ENCODE assay signal across 8 cellular contexts in genomic region chr18:12327510-12328178, GRCh38. TPM values are rescaled to one million over a fixed set of nuclear protein-coding genes. Genes with fewer than 3 reads are reported as not detected.
DNase-seq lines count a peak whose midpoint lies in the region; ATAC-seq and TF ChIP-seq lines count a peak whose summit lies in the region.

No MANE protein-coding gene starts in this region.

- intact Hi-C loops in thyroid gland (cut with DNase I) = loop anchor here (5.0 kb wide), 1 partner anchor 40 kb away; no protein-coding TSS in a partner anchor

- DNase-seq in NCI-H2081 (lab: John Stamatoyannopoulos, UW) (peak; percentile 63 to 77), NCI-H2081 treated with DMSO at 0.1 percent for 48 hours (lab: John Stamatoyannopoulos, UW) (no peak), fibroblast of the aortic adventitia (ENCODE audit: low read depth) (peak; percentile 80), omental fat pad (ENCODE audit: low spot score) (peak; percentile 86), thyroid gland (peak; percentile 58 to 72)
- peak; percentile 73 for DNase-seq in activated T-cell treated with anti-CD3 and anti-CD28 coated beads, Interleukin-2, amount 50 U/mL, for 1 hour

- peaks cover 35 to 40% of the 10 kb centered on the region in 2 donors for H3K36me3 ChIP-seq in thyroid gland

- peak; percentile 74 for ATAC-seq in HG03432 (IDR thresholded peaks at IDR 0.05; ENCODE audit: unreplicated experiment)
- ATAC-seq in omental fat pad (ENCODE audit: low FRiP score) = peak; percentile 61

- H3K4me1 ChIP-seq in thyroid gland = peaks cover 0 to 14% of the 10 kb centered on the region in 2 donors

- no peak for TF ChIP-seq POLR2A in thyroid gland (IDR thresholded peaks at IDR 0.05)

- H3K9me3 ChIP-seq in thyroid gland = no peaks in the 10 kb centered on the region

- WGBS in thyroid gland, 2 donors = 59 to 61% methylated on average over 8 to 9 of the region's 11 CpGs

- H3K27ac ChIP-seq in thyroid gland = no peak overlapping the region

- TF ChIP-seq CTCF in fibroblast of the aortic adventitia (IDR thresholded peaks at IDR 0.05; ENCODE audit: insufficient read depth, low read length) = peak; percentile 89
- no peak for TF ChIP-seq CTCF in omental fat pad (IDR thresholded peaks at IDR 0.05)
- peak; percentile 36 to 75 (median 50) for TF ChIP-seq CTCF in thyroid gland (IDR thresholded peaks at IDR 0.05)

- H3K4me3 ChIP-seq in fibroblast of the aortic adventitia (ENCODE audit: low read depth, low read length) = no peak overlapping the region
- H3K4me3 ChIP-seq in thyroid gland (replicated peaks in 1 of 3) = no peak overlapping the region

- H3K27me3 ChIP-seq in thyroid gland = no peaks in the 10 kb centered on the region

TF ChIP-seq in PFSK-1, 5 proteins besides CTCF, POLR2A, EP300 and RAD21:
- TF ChIP-seq SIN3A (IDR thresholded peaks at IDR 0.05; ENCODE audit: borderline replicate concordance, insufficient read depth, low read length) (no peak), POLR2AphosphoS5 (IDR thresholded peaks at IDR 0.05; ENCODE audit: low read depth, low read length) (peak; percentile 71)

RNA-seq across cellular contexts. Expression of gene TUBB6, which starts 19.6 kb away (rescaled TPM):
- 302 TPM for polyA plus RNA-seq in PFSK-1 (2012; ENCODE audit: insufficient read length, low read depth)
- total RNA-seq in fibroblast of the aortic adventitia (ENCODE audit: low replicate concordance) (75.6 and 358 TPM in 2 replicates), omental fat pad (100 to 1,000 TPM; 316 to 921 (median 720) TPM), thyroid gland (100 to 1,000 TPM in 3 of 4 donors, 10 to 100 TPM in 1; 91.9 to 157 (median 124) TPM)

RNA-seq across cellular contexts. Expression of gene AFG3L2, which starts 49.4 kb away (rescaled TPM):
- 52.7 TPM for polyA plus RNA-seq in PFSK-1 (2012; ENCODE audit: insufficient read length, low read depth)
- 37.3 and 164 TPM in 2 replicates for total RNA-seq in fibroblast of the aortic adventitia (ENCODE audit: low replicate concordance)
- 10 to 100 TPM; 36.4 to 64.0 (median 40.1) TPM for total RNA-seq in omental fat pad
- 10 to 100 TPM; 60.9 to 92.4 (median 84.7) TPM for total RNA-seq in thyroid gland

Comparison
In these comparisons a context has a peak if more than half of its experiments do, and no peak if none do; other contexts are left out.
1. CTCF ChIP-seq: peak in fibroblast of the aortic adventitia (single experiment) and thyroid gland (6 of 6); none in omental fat pad (0 of 3).